1 cellular context compared by ENCODE assay signal in the genomic region with DNA sequence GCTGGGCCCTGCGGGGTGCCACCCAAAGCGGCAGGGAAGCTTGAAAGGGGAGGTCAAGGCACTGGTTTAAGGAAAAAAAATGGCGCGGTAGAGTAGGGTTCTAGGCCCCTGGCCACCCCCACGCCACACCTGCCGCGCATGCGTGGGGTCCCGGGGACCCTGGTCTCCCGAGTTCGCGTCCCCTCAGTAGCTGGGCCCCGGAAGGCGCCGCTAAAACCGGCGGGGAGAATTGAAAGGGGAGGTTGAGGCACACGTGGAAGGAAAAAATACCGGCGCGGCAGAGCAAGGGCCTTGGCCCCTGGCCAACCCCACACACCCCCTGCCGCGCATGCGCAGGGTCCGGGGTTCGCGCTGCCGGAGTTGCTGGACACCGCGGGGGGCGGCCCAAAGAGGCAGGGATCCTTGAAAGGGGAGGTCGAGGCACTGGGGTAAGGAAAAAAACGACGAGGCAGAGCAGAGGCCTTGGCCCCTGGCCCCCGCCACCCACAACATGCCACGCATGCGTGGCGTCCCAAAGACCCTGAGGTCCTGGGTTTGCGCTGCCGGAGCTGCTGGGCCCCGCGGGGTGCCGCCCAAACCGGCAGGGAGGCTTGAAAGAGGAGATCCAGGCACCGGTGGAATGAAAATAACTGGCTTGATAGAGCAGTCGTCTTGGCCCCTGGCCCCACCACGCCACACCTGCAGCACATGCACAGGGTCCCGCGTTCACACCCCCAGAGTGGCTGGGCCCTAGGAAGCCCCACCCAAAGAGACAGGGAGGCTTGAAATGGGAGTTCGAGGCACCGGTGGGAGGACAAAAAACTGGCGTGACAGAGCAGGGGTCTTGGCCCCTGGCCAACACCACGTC.
TF ChIP-seq lines count a peak whose summit lies in the region.

No MANE protein-coding gene starts in this region.

TF ChIP-seq in HEK293, 187 proteins besides CTCF, POLR2A, EP300 and RAD21 (continued from another document):
- TF ChIP-seq, protein P1, sequence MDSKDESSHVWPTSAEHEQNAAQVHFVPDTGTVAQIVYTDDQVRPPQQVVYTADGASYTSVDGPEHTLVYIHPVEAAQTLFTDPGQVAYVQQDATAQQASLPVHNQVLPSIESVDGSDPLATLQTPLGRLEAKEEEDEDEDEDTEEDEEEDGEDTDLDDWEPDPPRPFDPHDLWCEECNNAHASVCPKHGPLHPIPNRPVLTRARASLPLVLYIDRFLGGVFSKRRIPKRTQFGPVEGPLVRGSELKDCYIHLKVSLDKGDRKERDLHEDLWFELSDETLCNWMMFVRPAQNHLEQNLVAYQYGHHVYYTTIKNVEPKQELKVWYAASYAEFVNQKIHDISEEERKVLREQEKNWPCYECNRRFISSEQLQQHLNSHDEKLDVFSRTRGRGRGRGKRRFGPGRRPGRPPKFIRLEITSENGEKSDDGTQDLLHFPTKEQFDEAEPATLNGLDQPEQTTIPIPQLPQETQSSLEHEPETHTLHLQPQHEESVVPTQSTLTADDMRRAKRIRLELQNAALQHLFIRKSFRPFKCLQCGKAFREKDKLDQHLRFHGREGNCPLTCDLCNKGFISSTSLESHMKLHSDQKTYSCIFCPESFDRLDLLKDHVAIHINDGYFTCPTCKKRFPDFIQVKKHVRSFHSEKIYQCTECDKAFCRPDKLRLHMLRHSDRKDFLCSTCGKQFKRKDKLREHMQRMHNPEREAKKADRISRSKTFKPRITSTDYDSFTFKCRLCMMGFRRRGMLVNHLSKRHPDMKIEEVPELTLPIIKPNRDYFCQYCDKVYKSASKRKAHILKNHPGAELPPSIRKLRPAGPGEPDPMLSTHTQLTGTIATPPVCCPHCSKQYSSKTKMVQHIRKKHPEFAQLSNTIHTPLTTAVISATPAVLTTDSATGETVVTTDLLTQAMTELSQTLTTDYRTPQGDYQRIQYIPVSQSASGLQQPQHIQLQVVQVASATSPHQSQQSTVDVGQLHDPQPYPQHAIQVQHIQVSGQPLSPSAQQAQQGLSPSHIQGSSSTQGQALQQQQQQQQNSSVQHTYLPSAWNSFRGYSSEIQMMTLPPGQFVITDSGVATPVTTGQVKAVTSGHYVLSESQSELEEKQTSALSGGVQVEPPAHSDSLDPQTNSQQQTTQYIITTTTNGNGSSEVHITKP (tag by site-specific recombination; IDR thresholded peaks at IDR 0.05) = 0 out of 2 replicates have a peak, but pooled peaks have one; percentile 20
- TF ChIP-seq GLIS1 (tag by site-specific recombination; IDR thresholded peaks at IDR 0.05) (peak; percentile 79), ZIC2 (tag by site-specific recombination; IDR thresholded peaks at IDR 0.05) (peak; percentile 89), SP3 (tag by site-specific recombination; IDR thresholded peaks at IDR 0.05) (peak; percentile 60), SCRT1 (tag by site-specific recombination; IDR thresholded peaks at IDR 0.05; ENCODE audit: borderline replicate concordance) (no peak), SCRT2 (tag by site-specific recombination; IDR thresholded peaks at IDR 0.05) (no peak; the same call in 1 of the 2 replicates), SP7 (tag by site-specific recombination; IDR thresholded peaks at IDR 0.05) (peak; percentile 15; the same call in 1 of the 2 replicates), YY2 (tag by site-specific recombination; IDR thresholded peaks at IDR 0.05) (no peak), ZNF366 (tag by site-specific recombination; conservative IDR thresholded peaks at IDR 0.05) (peak; percentile 67; the same call in 1 of the 2 replicates), ZNF335 (tag by site-specific recombination; conservative IDR thresholded peaks at IDR 0.05) (peak; percentile 93), GLIS2 (tag by site-specific recombination; IDR thresholded peaks at IDR 0.05) (peak; percentile 81), KLF1 (tag by site-specific recombination; IDR thresholded peaks at IDR 0.05) (peak; percentile 10; the same call in 1 of the 2 replicates), ZXDB (tag by site-specific recombination; IDR thresholded peaks at IDR 0.05) (peak; percentile 38; the same call in 1 of the 2 replicates), ZNF302 (tag by site-specific recombination; IDR thresholded peaks at IDR 0.05; ENCODE audit: low read depth) (no peak), HOXA7 (CRISPR knock-in tag; IDR thresholded peaks at IDR 0.05; ENCODE audit: borderline replicate concordance) (no peak)
- TF ChIP-seq, protein P2, sequence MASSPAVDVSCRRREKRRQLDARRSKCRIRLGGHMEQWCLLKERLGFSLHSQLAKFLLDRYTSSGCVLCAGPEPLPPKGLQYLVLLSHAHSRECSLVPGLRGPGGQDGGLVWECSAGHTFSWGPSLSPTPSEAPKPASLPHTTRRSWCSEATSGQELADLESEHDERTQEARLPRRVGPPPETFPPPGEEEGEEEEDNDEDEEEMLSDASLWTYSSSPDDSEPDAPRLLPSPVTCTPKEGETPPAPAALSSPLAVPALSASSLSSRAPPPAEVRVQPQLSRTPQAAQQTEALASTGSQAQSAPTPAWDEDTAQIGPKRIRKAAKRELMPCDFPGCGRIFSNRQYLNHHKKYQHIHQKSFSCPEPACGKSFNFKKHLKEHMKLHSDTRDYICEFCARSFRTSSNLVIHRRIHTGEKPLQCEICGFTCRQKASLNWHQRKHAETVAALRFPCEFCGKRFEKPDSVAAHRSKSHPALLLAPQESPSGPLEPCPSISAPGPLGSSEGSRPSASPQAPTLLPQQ (tag by site-specific recombination; IDR thresholded peaks at IDR 0.05) = 0 out of 2 replicates have a peak, but pooled peaks have one; percentile 64
- TF ChIP-seq, protein P3, sequence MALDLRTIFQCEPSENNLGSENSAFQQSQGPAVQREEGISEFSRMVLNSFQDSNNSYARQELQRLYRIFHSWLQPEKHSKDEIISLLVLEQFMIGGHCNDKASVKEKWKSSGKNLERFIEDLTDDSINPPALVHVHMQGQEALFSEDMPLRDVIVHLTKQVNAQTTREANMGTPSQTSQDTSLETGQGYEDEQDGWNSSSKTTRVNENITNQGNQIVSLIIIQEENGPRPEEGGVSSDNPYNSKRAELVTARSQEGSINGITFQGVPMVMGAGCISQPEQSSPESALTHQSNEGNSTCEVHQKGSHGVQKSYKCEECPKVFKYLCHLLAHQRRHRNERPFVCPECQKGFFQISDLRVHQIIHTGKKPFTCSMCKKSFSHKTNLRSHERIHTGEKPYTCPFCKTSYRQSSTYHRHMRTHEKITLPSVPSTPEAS (tag by site-specific recombination; IDR thresholded peaks at IDR 0.05) = no peak
- TF ChIP-seq, protein P4, sequence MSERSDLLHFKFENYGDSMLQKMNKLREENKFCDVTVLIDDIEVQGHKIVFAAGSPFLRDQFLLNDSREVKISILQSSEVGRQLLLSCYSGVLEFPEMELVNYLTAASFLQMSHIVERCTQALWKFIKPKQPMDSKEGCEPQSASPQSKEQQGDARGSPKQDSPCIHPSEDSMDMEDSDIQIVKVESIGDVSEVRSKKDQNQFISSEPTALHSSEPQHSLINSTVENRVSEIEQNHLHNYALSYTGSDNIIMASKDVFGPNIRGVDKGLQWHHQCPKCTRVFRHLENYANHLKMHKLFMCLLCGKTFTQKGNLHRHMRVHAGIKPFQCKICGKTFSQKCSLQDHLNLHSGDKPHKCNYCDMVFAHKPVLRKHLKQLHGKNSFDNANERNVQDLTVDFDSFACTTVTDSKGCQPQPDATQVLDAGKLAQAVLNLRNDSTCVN (tag by site-specific recombination; optimal IDR thresholded peaks at IDR 0.05) = peak; percentile 24
- TF ChIP-seq, protein P5, sequence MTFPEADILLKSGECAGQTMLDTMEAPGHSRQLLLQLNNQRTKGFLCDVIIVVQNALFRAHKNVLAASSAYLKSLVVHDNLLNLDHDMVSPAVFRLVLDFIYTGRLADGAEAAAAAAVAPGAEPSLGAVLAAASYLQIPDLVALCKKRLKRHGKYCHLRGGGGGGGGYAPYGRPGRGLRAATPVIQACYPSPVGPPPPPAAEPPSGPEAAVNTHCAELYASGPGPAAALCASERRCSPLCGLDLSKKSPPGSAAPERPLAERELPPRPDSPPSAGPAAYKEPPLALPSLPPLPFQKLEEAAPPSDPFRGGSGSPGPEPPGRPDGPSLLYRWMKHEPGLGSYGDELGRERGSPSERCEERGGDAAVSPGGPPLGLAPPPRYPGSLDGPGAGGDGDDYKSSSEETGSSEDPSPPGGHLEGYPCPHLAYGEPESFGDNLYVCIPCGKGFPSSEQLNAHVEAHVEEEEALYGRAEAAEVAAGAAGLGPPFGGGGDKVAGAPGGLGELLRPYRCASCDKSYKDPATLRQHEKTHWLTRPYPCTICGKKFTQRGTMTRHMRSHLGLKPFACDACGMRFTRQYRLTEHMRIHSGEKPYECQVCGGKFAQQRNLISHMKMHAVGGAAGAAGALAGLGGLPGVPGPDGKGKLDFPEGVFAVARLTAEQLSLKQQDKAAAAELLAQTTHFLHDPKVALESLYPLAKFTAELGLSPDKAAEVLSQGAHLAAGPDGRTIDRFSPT (tag by site-specific recombination; IDR thresholded peaks at IDR 0.05) = 0 out of 2 replicates have a peak, but pooled peaks have one; percentile 17
- TF ChIP-seq, protein P6, sequence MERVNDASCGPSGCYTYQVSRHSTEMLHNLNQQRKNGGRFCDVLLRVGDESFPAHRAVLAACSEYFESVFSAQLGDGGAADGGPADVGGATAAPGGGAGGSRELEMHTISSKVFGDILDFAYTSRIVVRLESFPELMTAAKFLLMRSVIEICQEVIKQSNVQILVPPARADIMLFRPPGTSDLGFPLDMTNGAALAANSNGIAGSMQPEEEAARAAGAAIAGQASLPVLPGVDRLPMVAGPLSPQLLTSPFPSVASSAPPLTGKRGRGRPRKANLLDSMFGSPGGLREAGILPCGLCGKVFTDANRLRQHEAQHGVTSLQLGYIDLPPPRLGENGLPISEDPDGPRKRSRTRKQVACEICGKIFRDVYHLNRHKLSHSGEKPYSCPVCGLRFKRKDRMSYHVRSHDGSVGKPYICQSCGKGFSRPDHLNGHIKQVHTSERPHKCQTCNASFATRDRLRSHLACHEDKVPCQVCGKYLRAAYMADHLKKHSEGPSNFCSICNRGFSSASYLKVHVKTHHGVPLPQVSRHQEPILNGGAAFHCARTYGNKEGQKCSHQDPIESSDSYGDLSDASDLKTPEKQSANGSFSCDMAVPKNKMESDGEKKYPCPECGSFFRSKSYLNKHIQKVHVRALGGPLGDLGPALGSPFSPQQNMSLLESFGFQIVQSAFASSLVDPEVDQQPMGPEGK (tag by site-specific recombination; IDR thresholded peaks at IDR 0.05) = peak; percentile 17; the same call in 1 of the 2 replicates
